Comparison of ENCODE assay signal across 9 cellular contexts in genomic region chr10:127990846-127991542, GRCh38.
DNase-seq lines count a peak whose midpoint lies in the region; ATAC-seq and TF ChIP-seq lines count a peak whose summit lies in the region.
"Had no signal": no experiment of that assay in that cellular context is flagged by ENCODE, and none has a peak within 500 bp of the region (broad histone marks: within the 10 kb centered on the region; RNA-seq: fewer than 3 reads in every experiment).

No MANE protein-coding gene starts in this region.

- no peak overlapping the region for H3K4me3 ChIP-seq in lower lobe of right lung
- H3K4me3 ChIP-seq in stomach, result no peak overlapping the region

- no peak for TF ChIP-seq CTCF in lower lobe of right lung (IDR thresholded peaks at IDR 0.05)
- no peak for TF ChIP-seq CTCF in stomach (IDR thresholded peaks at IDR 0.05)

- ATAC-seq in lower lobe of right lung, result peak; percentile 86 to 90
- no peak for ATAC-seq in GM21360 (IDR thresholded peaks at IDR 0.05; ENCODE audit: unreplicated experiment)
- no peak for ATAC-seq in HG03442 (IDR thresholded peaks at IDR 0.05; ENCODE audit: unreplicated experiment)

- no peak for TF ChIP-seq POLR2A in stomach (IDR thresholded peaks at IDR 0.05)

- H3K27ac Mint-ChIP-seq in activated naive CD4-positive, alpha-beta T cell treated with anti-CD3 and anti-CD28 coated beads, Interleukin-2, amount 50 U/mL, for 24 hours, result peak overlapping the region; percentile 97
- H3K27ac Mint-ChIP-seq: activated B cell treated with CpG ODN at 0.5 μM for 24 hours had no signal

- peaks cover 41% of the 10 kb centered on the region for H3K4me1 Mint-ChIP-seq in activated naive CD4-positive, alpha-beta T cell treated with anti-CD3 and anti-CD28 coated beads, Interleukin-2, amount 50 U/mL, for 24 hours

- peak overlapping the region; percentile 76 for H3K27ac ChIP-seq in lower lobe of right lung
- peak overlapping the region in 4 of 5 donors; percentile 5 to 75 (median 62) for H3K27ac ChIP-seq in stomach

- intact Hi-C loops in lower lobe of right lung (cut with DNase I) (no loop called here), stomach (cut with DNase I; ENCODE audit: low total_unique reads) (no loop called here)

- H3K27me3 ChIP-seq in lower lobe of right lung (ENCODE audit: low read depth) (no peaks in the 10 kb centered on the region), stomach (no peaks in the 10 kb centered on the region)

- peak; percentile 68 for DNase-seq in activated naive CD4-positive, alpha-beta T cell treated with Interleukin-2 at 50 U/mL for 16 hours
- DNase-seq in activated naive CD4-positive, alpha-beta T cell (lab: John Stamatoyannopoulos, UW), result no peak
- no peak for DNase-seq in lower lobe of right lung
- DNase-seq in stomach, result no peak
- DNase-seq in superior temporal gyrus (ENCODE audit: extremely low spot score), result no peak
- DNase-seq: activated B cell treated with CpG ODN at 0.5 μM for 24 hours had no signal

- H3K27me3 Mint-ChIP-seq in activated naive CD4-positive, alpha-beta T cell treated with anti-CD3 and anti-CD28 coated beads, Interleukin-2, amount 50 U/mL, for 24 hours, result no peaks in the 10 kb centered on the region

- no peaks in the 10 kb centered on the region for H3K36me3 Mint-ChIP-seq in activated naive CD4-positive, alpha-beta T cell treated with anti-CD3 and anti-CD28 coated beads, Interleukin-2, amount 50 U/mL, for 24 hours

- peak overlapping the region; percentile 73 for H3K4me3 Mint-ChIP-seq in activated naive CD4-positive, alpha-beta T cell treated with anti-CD3 and anti-CD28 coated beads, Interleukin-2, amount 50 U/mL, for 24 hours
- H3K4me3 Mint-ChIP-seq: activated B cell treated with CpG ODN at 0.5 μM for 24 hours had no signal

- no peak for TF ChIP-seq EP300 in stomach (IDR thresholded peaks at IDR 0.05)

- no peaks in the 10 kb centered on the region for H3K9me3 Mint-ChIP-seq in activated naive CD4-positive, alpha-beta T cell treated with anti-CD3 and anti-CD28 coated beads, Interleukin-2, amount 50 U/mL, for 24 hours
- H3K9me3 Mint-ChIP-seq: activated B cell treated with CpG ODN at 0.5 μM for 24 hours had no signal

- H3K9me3 ChIP-seq in lower lobe of right lung (no peaks in the 10 kb centered on the region), stomach (no peaks in the 10 kb centered on the region)

- no peaks in the 10 kb centered on the region for H3K36me3 ChIP-seq in lower lobe of right lung
- no peaks in the 10 kb centered on the region for H3K36me3 ChIP-seq in stomach

- peaks cover 58% of the 10 kb centered on the region for H3K4me1 ChIP-seq in lower lobe of right lung
- H3K4me1 ChIP-seq in stomach, result peaks cover 0 to 16% (median 13%) of the 10 kb centered on the region in 4 donors

- WGBS in stomach, 5 donors, result 53 to 70% (median 62%) methylated on average over 15 of the region's 15 CpGs

Comparison
In these comparisons a context has a peak if more than half of its experiments do, and no peak if none do; other contexts are left out.
1. ATAC-seq: peak in lower lobe of right lung (2 of 2); none in GM21360 (single experiment) and HG03442 (single experiment).